In the genomic region with DNA sequence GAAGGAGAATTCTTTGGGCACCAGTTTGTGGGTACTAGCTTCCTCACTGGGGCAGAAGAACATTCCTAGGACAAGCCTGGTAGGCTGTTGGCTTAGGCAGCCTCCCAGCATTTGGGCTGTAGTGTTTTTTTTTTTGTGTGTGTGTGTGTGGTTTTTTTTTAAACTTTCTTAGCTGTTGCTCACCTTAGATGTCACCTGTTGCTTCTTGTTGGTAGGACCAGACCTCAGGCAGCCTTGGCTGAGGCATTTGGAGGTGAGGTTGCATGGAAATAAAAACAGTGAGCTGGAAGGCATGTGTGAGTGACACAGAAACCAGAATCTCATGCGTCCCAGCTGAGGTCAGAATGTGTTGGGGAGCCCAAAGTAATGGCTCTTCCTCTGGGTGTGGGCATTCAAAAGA, we compare ENCODE assay signal across 15 cellular contexts. TPM values are rescaled to one million over a fixed set of nuclear protein-coding genes. Genes with fewer than 3 reads are reported as not detected.
DNase-seq lines count a peak whose midpoint lies in the region; ATAC-seq and TF ChIP-seq lines count a peak whose summit lies in the region.
"Had no signal": no experiment of that assay in that cellular context is flagged by ENCODE, and none has a peak within 500 bp of the region (broad histone marks: within the 10 kb centered on the region; RNA-seq: fewer than 3 reads in every experiment).

No MANE protein-coding gene starts in this region.

- H3K27ac Mint-ChIP-seq in activated T-cell treated with anti-CD3 and anti-CD28 coated beads, Interleukin-2, amount 50 U/mL, for 24 hours = peak overlapping the region; percentile 60

- H3K36me3 ChIP-seq in HEK293 (ENCODE audit: control insufficient read depth in 2 of 2, insufficient read depth in 1 of 2, low read length in 2 of 2) = no peaks in the 10 kb centered on the region
- peaks cover 0 to 57% of the 10 kb centered on the region in 2 donors for H3K36me3 ChIP-seq in gastrocnemius medialis
- H3K36me3 ChIP-seq: Peyer's patch had no signal

- no peaks in the 10 kb centered on the region for H3K27me3 ChIP-seq in gastrocnemius medialis
- H3K27me3 ChIP-seq: BLaER1 treated with 17β-estradiol and CSF1 and Interleukin-3, amounts not matched to agents 10 nM and 100 nM; Peyer's patch had no signal

- H3K4me1 Mint-ChIP-seq in activated T-cell treated with anti-CD3 and anti-CD28 coated beads, Interleukin-2, amount 50 U/mL, for 24 hours (ENCODE audit: low read depth) = peaks cover 3% of the 10 kb centered on the region
- peaks cover 4% of the 10 kb centered on the region for H3K4me1 Mint-ChIP-seq in activated T-cell treated with anti-CD3 and anti-CD28 coated beads, Interleukin-2, amount 50 U/mL, for 4 hours (ENCODE audit: low read depth)

- H3K9me3 Mint-ChIP-seq in activated T-cell treated with anti-CD3 and anti-CD28 coated beads, Interleukin-2, amount 50 U/mL, for 24 hours = no peaks in the 10 kb centered on the region
- H3K9me3 Mint-ChIP-seq in activated T-cell treated with anti-CD3 and anti-CD28 coated beads, Interleukin-2, amount 50 U/mL, for 4 hours = no peaks in the 10 kb centered on the region

- ATAC-seq in activated T-cell treated with anti-CD3 and anti-CD28 coated beads, Interleukin-2, amount 50 U/mL, for 4 hours = no peak
- no peak for ATAC-seq in gastrocnemius medialis
- ATAC-seq in stimulated activated naive CD8-positive, alpha-beta T cell treated with anti-CD3 and anti-CD28 coated beads, Interleukin-15, Interleukin-2, amounts not matched to agents 100 U/mL and 50 U/mL, for 24 hours = no peak

- TF ChIP-seq POLR2A in gastrocnemius medialis (IDR thresholded peaks at IDR 0.05) = no peak

- H3K4me3 Mint-ChIP-seq in activated T-cell treated with anti-CD3 and anti-CD28 coated beads, Interleukin-2, amount 50 U/mL, for 24 hours = no peak overlapping the region
- H3K4me3 Mint-ChIP-seq in activated T-cell treated with anti-CD3 and anti-CD28 coated beads, Interleukin-2, amount 50 U/mL, for 4 hours = no peak overlapping the region

- TF ChIP-seq CTCF in HEK293 (tag by site-specific recombination; IDR thresholded peaks at IDR 0.05) (no peak), gastrocnemius medialis (IDR thresholded peaks at IDR 0.05 in 4 of 5, conservative IDR thresholded peaks at IDR 0.05 in 1 of 5) (no peak)

- intact Hi-C loops in gastrocnemius medialis (cut with DNase I; ENCODE audit: low total_unique reads) = no loop called here

- H3K4me1 ChIP-seq in HEK293 (ENCODE audit: control insufficient read depth, insufficient read depth, low read length) (no peaks in the 10 kb centered on the region), gastrocnemius medialis (peaks cover 12 to 58% of the 10 kb centered on the region in 2 donors)
- H3K4me1 ChIP-seq: Peyer's patch had no signal

- in situ Hi-C loops in gastrocnemius medialis (cut with MboI; ENCODE audit: low sequenced_read_pairs in 4 of 4) = no loop called here

- H3K27me3 Mint-ChIP-seq in activated T-cell treated with anti-CD3 and anti-CD28 coated beads, Interleukin-2, amount 50 U/mL, for 24 hours = no peaks in the 10 kb centered on the region
- no peaks in the 10 kb centered on the region for H3K27me3 Mint-ChIP-seq in activated T-cell treated with anti-CD3 and anti-CD28 coated beads, Interleukin-2, amount 50 U/mL, for 4 hours (ENCODE audit: low read depth)

- CTCF ChIA-PET in HEK293 (lab: Yijun Ruan, JAX) = no interaction called here

- POLR2A ChIA-PET in HEK293 (lab: Yijun Ruan, JAX) = no interaction called here

- peaks cover 55% of the 10 kb centered on the region for H3K36me3 Mint-ChIP-seq in activated T-cell treated with anti-CD3 and anti-CD28 coated beads, Interleukin-2, amount 50 U/mL, for 24 hours (ENCODE audit: low read depth)
- H3K36me3 Mint-ChIP-seq in activated T-cell treated with anti-CD3 and anti-CD28 coated beads, Interleukin-2, amount 50 U/mL, for 4 hours (ENCODE audit: insufficient read depth) = peaks cover 20% of the 10 kb centered on the region

- no peak for DNase-seq in activated T-cell treated with anti-CD3 and anti-CD28 coated beads, Interleukin-2, amount 50 U/mL, for 24 hours
- DNase-seq in activated T-cell treated with anti-CD3 and anti-CD28 coated beads, Interleukin-2, amount 50 U/mL, for 4 hours = no peak
- DNase-seq in epithelial cell of prostate (ENCODE audit: low read depth, low spot score) (no peak), gastrocnemius medialis (no peak), H4 (ENCODE audit: low spot score) (no peak), SW 1271 (lab: John Stamatoyannopoulos, UW) (no peak)
- DNase-seq in stimulated activated naive CD8-positive, alpha-beta T cell treated with anti-CD3 and anti-CD28 coated beads, Interleukin-15, Interleukin-2, amounts not matched to agents 100 U/mL and 50 U/mL, for 24 hours = no peak
- DNase-seq: MV-4-11, NCI-H1436, NCI-H2081, NCI-H510A treated with DMSO at 0.1 percent for 48 hours had no signal

- H3K9me3 ChIP-seq in HEK293 (ENCODE audit: control insufficient read depth, insufficient read depth, low read depth, low read length) (no peaks in the 10 kb centered on the region), gastrocnemius medialis (no peaks in the 10 kb centered on the region)
- H3K9me3 ChIP-seq: Peyer's patch had no signal

- H3K27ac ChIP-seq in HEK293 (ENCODE audit: extremely low read depth, low read depth, low read length) (no peak overlapping the region), epithelial cell of prostate (peak overlapping the region; percentile 55), gastrocnemius medialis (peak overlapping the region in 3 of 4 donors; percentile 17 to 51 (median 31))
- H3K27ac ChIP-seq: 22Rv1; BLaER1 treated with 17β-estradiol and CSF1 and Interleukin-3, amounts not matched to agents 10 nM and 100 nM had no signal

- H3K4me3 ChIP-seq in HEK293 (ENCODE audit: low read depth, low read length) (no peak overlapping the region), gastrocnemius medialis (no peak overlapping the region)
- H3K4me3 ChIP-seq: BLaER1 treated with 17β-estradiol and CSF1 and Interleukin-3, amounts not matched to agents 10 nM and 100 nM; Peyer's patch had no signal

TF ChIP-seq in HEK293, 187 proteins besides CTCF, POLR2A, EP300 and RAD21 (continues in another document):
- TF ChIP-seq EGR2 (tag by site-specific recombination; IDR thresholded peaks at IDR 0.05; ENCODE audit: low read depth) (no peak), ZNF311 (tag by site-specific recombination; IDR thresholded peaks at IDR 0.05; ENCODE audit: borderline replicate concordance) (no peak), ZNF776 (tag by site-specific recombination; IDR thresholded peaks at IDR 0.05; ENCODE audit: borderline replicate concordance) (no peak), SCRT2 (tag by site-specific recombination; IDR thresholded peaks at IDR 0.05) (peak; percentile 71), ZNF366 (tag by site-specific recombination; conservative IDR thresholded peaks at IDR 0.05) (no peak), ZNF221 (tag by site-specific recombination; IDR thresholded peaks at IDR 0.05; ENCODE audit: borderline replicate concordance) (no peak), ZNF292 (tag by site-specific recombination; IDR thresholded peaks at IDR 0.05; ENCODE audit: borderline replicate concordance, low read depth) (no peak), ZNF600 (tag by site-specific recombination; IDR thresholded peaks at IDR 0.05) (no peak), SCRT1 (tag by site-specific recombination; IDR thresholded peaks at IDR 0.05; ENCODE audit: borderline replicate concordance) (peak; percentile 70; the same call in 1 of the 2 replicates)
- TF ChIP-seq, protein P1, sequence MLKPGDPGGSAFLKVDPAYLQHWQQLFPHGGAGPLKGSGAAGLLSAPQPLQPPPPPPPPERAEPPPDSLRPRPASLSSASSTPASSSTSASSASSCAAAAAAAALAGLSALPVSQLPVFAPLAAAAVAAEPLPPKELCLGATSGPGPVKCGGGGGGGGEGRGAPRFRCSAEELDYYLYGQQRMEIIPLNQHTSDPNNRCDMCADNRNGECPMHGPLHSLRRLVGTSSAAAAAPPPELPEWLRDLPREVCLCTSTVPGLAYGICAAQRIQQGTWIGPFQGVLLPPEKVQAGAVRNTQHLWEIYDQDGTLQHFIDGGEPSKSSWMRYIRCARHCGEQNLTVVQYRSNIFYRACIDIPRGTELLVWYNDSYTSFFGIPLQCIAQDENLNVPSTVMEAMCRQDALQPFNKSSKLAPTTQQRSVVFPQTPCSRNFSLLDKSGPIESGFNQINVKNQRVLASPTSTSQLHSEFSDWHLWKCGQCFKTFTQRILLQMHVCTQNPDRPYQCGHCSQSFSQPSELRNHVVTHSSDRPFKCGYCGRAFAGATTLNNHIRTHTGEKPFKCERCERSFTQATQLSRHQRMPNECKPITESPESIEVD (tag by site-specific recombination; IDR thresholded peaks at IDR 0.05) = no peak
- TF ChIP-seq, protein P2, sequence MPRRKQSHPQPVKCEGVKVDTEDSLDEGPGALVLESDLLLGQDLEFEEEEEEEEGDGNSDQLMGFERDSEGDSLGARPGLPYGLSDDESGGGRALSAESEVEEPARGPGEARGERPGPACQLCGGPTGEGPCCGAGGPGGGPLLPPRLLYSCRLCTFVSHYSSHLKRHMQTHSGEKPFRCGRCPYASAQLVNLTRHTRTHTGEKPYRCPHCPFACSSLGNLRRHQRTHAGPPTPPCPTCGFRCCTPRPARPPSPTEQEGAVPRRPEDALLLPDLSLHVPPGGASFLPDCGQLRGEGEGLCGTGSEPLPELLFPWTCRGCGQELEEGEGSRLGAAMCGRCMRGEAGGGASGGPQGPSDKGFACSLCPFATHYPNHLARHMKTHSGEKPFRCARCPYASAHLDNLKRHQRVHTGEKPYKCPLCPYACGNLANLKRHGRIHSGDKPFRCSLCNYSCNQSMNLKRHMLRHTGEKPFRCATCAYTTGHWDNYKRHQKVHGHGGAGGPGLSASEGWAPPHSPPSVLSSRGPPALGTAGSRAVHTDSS (tag by site-specific recombination; IDR thresholded peaks at IDR 0.05) = no peak

RNA-seq across cellular contexts. Expression of gene AMPD3, which starts 21.3 kb away (rescaled TPM):
- 10 to 100 TPM in 1 of 3 donors, 1 to 10 TPM in 2; 7.9 to 11.2 (median 9.0) TPM for total RNA-seq in activated T-cell treated with anti-CD3 and anti-CD28 coated beads, Interleukin-2, amount 50 U/mL, for 4 hours
- total RNA-seq in gastrocnemius medialis = 100 to 1,000 TPM; 104 to 185 (median 112) TPM
- 1.6 and 1.9 TPM in 2 replicates for total RNA-seq in H4 (2014; rRNA removed; shearing (Covaris generic))

Comparison
In these comparisons a context has a peak if more than half of its experiments do, and no peak if none do; other contexts are left out.
1. RNA of gene AMPD3, which starts 21.3 kb away (total RNA-seq): 104 to 185 TPM in gastrocnemius medialis; 7.9 to 11.2 TPM in activated T-cell treated with anti-CD3 and anti-CD28 coated beads, Interleukin-2, amount 50 U/mL, for 4 hours and 1.6 to 1.9 TPM in H4; every median in the first group is over 4 times any median in the second.